In the genomic region with DNA sequence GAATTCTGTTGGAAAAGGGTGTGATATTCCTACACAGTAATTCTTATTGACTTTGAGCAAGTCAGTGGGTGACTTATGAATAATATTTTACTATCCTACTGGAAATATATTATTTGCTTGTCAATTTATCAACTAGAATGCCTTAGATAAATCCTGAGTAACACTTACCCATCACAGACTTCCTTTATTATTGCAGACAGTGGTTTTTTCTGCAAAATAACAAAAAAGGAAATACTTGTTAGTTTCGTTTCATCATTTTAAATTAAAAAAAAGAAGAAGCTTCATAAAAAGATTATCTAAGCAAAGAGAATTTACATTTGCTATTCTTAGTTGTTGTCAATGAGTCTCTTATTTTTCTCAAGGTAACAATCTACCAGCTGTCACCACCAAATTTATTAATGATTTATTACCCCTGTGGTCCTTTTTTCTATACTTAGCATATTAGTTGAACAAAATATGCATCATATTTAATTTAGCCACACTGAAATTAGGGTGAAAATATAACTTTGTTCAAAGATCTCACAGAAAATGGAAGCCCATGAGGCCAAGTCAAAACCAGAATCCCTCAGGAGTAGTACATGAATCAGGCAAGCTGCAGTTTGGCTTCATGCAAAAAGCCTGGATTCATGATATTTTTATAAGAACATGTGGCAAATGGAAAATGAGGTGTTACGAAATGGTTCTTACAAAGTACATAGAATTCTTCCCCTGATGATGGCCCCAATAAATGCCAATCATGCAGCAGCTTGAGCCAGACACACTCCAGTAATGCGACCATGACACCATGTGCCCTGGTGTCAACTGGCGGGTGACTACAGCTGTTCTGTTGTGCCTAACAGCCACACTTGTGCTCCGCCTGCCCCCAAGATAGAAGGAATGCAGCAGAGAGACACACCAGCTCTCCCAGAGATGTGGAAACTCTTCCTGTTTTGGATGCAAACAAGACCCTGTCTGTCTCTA, we compare ENCODE assay signal across 12 cellular contexts.
A peak's percentile ranks its signal among the peaks of the same experiment; 100 is the strongest.
DNase-seq lines count a peak whose midpoint lies in the region; ATAC-seq and TF ChIP-seq lines count a peak whose summit lies in the region.
"Had no signal": no experiment of that assay in that cellular context is flagged by ENCODE, and none has a peak within 500 bp of the region (broad histone marks: within the 10 kb centered on the region; RNA-seq: fewer than 3 reads in every experiment).

No MANE protein-coding gene starts in this region.

- peaks cover 12% of the 10 kb centered on the region for H3K36me3 Mint-ChIP-seq in memory B cell
- peaks cover 42% of the 10 kb centered on the region for H3K36me3 Mint-ChIP-seq in activated CD8-positive, alpha-beta memory T cell treated with anti-CD3 and anti-CD28 coated beads, Interleukin-2, amount 10 ng/mL, durations not matched to agents 7 days and 5 days

- H3K27me3 ChIP-seq in right atrium auricular region (no peaks in the 10 kb centered on the region), adrenal gland (no peaks in the 10 kb centered on the region)
- H3K27me3 ChIP-seq: esophagus squamous epithelium had no signal

- H3K36me3 ChIP-seq in right atrium auricular region (no peaks in the 10 kb centered on the region), adrenal gland (replicated peaks in 1 of 2) (no peaks in the 10 kb centered on the region)
- H3K36me3 ChIP-seq: esophagus squamous epithelium had no signal

- H3K27ac Mint-ChIP-seq in memory B cell: peak overlapping the region; percentile 79
- no peak overlapping the region for H3K27ac Mint-ChIP-seq in activated CD8-positive, alpha-beta memory T cell treated with anti-CD3 and anti-CD28 coated beads, Interleukin-2, amount 10 ng/mL, durations not matched to agents 7 days and 5 days

- H3K4me3 Mint-ChIP-seq in memory B cell: peak overlapping the region; percentile 30
- no peak overlapping the region for H3K4me3 Mint-ChIP-seq in activated CD8-positive, alpha-beta memory T cell treated with anti-CD3 and anti-CD28 coated beads, Interleukin-2, amount 10 ng/mL, durations not matched to agents 7 days and 5 days

- no peaks in the 10 kb centered on the region for H3K27me3 Mint-ChIP-seq in memory B cell
- H3K27me3 Mint-ChIP-seq in activated CD8-positive, alpha-beta memory T cell treated with anti-CD3 and anti-CD28 coated beads, Interleukin-2, amount 10 ng/mL, durations not matched to agents 7 days and 5 days: no peaks in the 10 kb centered on the region

- intact Hi-C loops in Right ventricle myocardium superior (cut with DNase I): no loop called here
- intact Hi-C loops in adrenal gland (cut with DNase I): no loop called here
- intact Hi-C loops in posterior vena cava (cut with DNase I): loop anchor here in 1 of 2 donors (10.0 kb wide), 1 partner anchor 99 kb away; no protein-coding TSS in a partner anchor

- peaks cover 0 to 15% of the 10 kb centered on the region in 2 donors for H3K4me1 ChIP-seq in right atrium auricular region
- peaks cover 0 to 16% of the 10 kb centered on the region in 2 donors for H3K4me1 ChIP-seq in adrenal gland (replicated peaks in 1 of 2)

- peaks cover 33% of the 10 kb centered on the region for H3K4me1 Mint-ChIP-seq in memory B cell
- peaks cover 33% of the 10 kb centered on the region for H3K4me1 Mint-ChIP-seq in activated CD8-positive, alpha-beta memory T cell treated with anti-CD3 and anti-CD28 coated beads, Interleukin-2, amount 10 ng/mL, durations not matched to agents 7 days and 5 days

- no peak for TF ChIP-seq POLR2A in adrenal gland (IDR thresholded peaks at IDR 0.05)

- H3K9me3 Mint-ChIP-seq in memory B cell: no peaks in the 10 kb centered on the region
- H3K9me3 Mint-ChIP-seq in activated CD8-positive, alpha-beta memory T cell treated with anti-CD3 and anti-CD28 coated beads, Interleukin-2, amount 10 ng/mL, durations not matched to agents 7 days and 5 days (ENCODE audit: low read depth): no peaks in the 10 kb centered on the region

- no peak overlapping the region for H3K27ac ChIP-seq in right atrium auricular region
- H3K27ac ChIP-seq in adrenal gland: peak overlapping the region in 3 of 5 donors; percentile 3 to 66 (median 22)

- TF ChIP-seq CTCF in right atrium auricular region (IDR thresholded peaks at IDR 0.05) (no peak), adrenal gland (IDR thresholded peaks at IDR 0.05) (no peak)

- no peaks in the 10 kb centered on the region for H3K9me3 ChIP-seq in right atrium auricular region
- H3K9me3 ChIP-seq in adrenal gland (replicated peaks in 1 of 3): no peaks in the 10 kb centered on the region
- H3K9me3 ChIP-seq: esophagus squamous epithelium had no signal

- WGBS in adrenal gland, 4 donors: 68 to 80% (median 73%) methylated on average over 5 of the region's 5 CpGs

- DNase-seq in Right ventricle myocardium superior: no peak
- DNase-seq in right atrium auricular region (ENCODE audit: low spot score): no peak
- peak in 3 of 7 donors; percentile 19 to 61 (median 29) for DNase-seq in adrenal gland
- DNase-seq in memory B cell (ENCODE audit: low spot score in 2 of 2): no peak
- DNase-seq in activated CD8-positive, alpha-beta memory T cell treated with anti-CD3 and anti-CD28 coated beads, Interleukin-2, amount 10 ng/mL, durations not matched to agents 7 days and 5 days: no peak
- no peak for DNase-seq in posterior vena cava (ENCODE audit: low spot score)
- DNase-seq: activated T-cell treated with anti-CD3 and anti-CD28 coated beads, Interleukin-2, amount 50 U/mL, for 1 hour; esophagus squamous epithelium; NCI-H2107 had no signal

- CTCF ChIA-PET in activated CD8-positive, alpha-beta memory T cell treated with anti-CD3 and anti-CD28 coated beads, Interleukin-2, amount 10 ng/mL, durations not matched to agents 7 days and 5 days (lab: Charles Lee): interaction anchor here (1.1 to 1.3 kb wide), 3 partner anchors 23 to 134 kb away, joined by 3 to 5 read pairs (median 3); no protein-coding TSS in a partner anchor

- no peak overlapping the region for H3K4me3 ChIP-seq in right atrium auricular region
- no peak overlapping the region for H3K4me3 ChIP-seq in adrenal gland
- H3K4me3 ChIP-seq: esophagus squamous epithelium had no signal

- ATAC-seq in Right ventricle myocardium superior (ENCODE audit: poor library complexity) (peak; percentile 36), memory B cell (ENCODE audit: low read depth) (peak; percentile 51), GM21423 (IDR thresholded peaks at IDR 0.05; ENCODE audit: unreplicated experiment) (no peak)
- ATAC-seq in activated CD8-positive, alpha-beta memory T cell treated with anti-CD3 and anti-CD28 coated beads, Interleukin-2, amount 10 ng/mL, durations not matched to agents 7 days and 5 days: no peak
- no peak for ATAC-seq in activated CD4-positive, CD25-positive, alpha-beta regulatory T cell treated with anti-CD3 and anti-CD28 coated beads, Interleukin-2, amount 50 U/mL, for 24 hours
- ATAC-seq: Panc1 had no signal

Comparison
In these comparisons a context has a peak if more than half of its experiments do, and no peak if none do; other contexts are left out.
1. ATAC-seq: peak in Right ventricle myocardium superior (single experiment) and memory B cell (single experiment); none in activated CD8-positive, alpha-beta memory T cell treated with anti-CD3 and anti-CD28 coated beads, Interleukin-2, amount 10 ng/mL, durations not matched to agents 7 days and 5 days (single experiment), activated CD4-positive, CD25-positive, alpha-beta regulatory T cell treated with anti-CD3 and anti-CD28 coated beads, Interleukin-2, amount 50 U/mL, for 24 hours (0 of 2) and GM21423 (single experiment).
2. H3K27ac ChIP-seq: peak in adrenal gland (3 of 5); none in right atrium auricular region (0 of 2).